17 cellular contexts compared by ENCODE assay signal in genomic region chr13:104105418-104106355, GRCh38.
"Had no signal": no experiment of that assay in that cellular context is flagged by ENCODE, and none has a peak within 500 bp of the region (broad histone marks: within the 10 kb centered on the region; RNA-seq: fewer than 3 reads in every experiment).

No MANE protein-coding gene starts in this region.

- H3K9me3 ChIP-seq: left ventricle myocardium inferior, sigmoid colon, thoracic aorta had no signal

- H3K27ac Mint-ChIP-seq: activated B cell treated with CpG ODN at 0.5 μM for 24 hours; activated naive CD8-positive, alpha-beta T cell treated with anti-CD3 and anti-CD28 coated beads for 36 hours; dendritic cell treated with granulocyte-macrophage colony-stimulating factor and Interleukin-4, amounts not matched to agents 40 ng/mL and 50 ng/mL, for 4 days; effector memory CD8-positive, alpha-beta T cell; memory B cell; nephron progenitor cell; T-helper 17 cell had no signal

- H3K36me3 Mint-ChIP-seq: activated naive CD8-positive, alpha-beta T cell treated with anti-CD3 and anti-CD28 coated beads for 36 hours; memory B cell had no signal

- H3K4me1 ChIP-seq: left ventricle myocardium inferior, sigmoid colon had no signal

- H3K9me3 Mint-ChIP-seq: activated naive CD8-positive, alpha-beta T cell treated with anti-CD3 and anti-CD28 coated beads for 36 hours had no signal

- H3K4me3 ChIP-seq: left ventricle myocardium inferior, sigmoid colon, thoracic aorta had no signal

- H3K27ac ChIP-seq: left ventricle myocardium inferior, sigmoid colon, thoracic aorta had no signal

- ATAC-seq: effector memory CD8-positive, alpha-beta T cell; T-helper 17 cell had no signal

- H3K4me1 Mint-ChIP-seq: activated B cell treated with CpG ODN at 0.5 μM for 24 hours; activated naive CD8-positive, alpha-beta T cell treated with anti-CD3 and anti-CD28 coated beads for 36 hours; memory B cell; nephron progenitor cell; T-helper 17 cell had no signal

- H3K36me3 ChIP-seq: left ventricle myocardium inferior, sigmoid colon, thoracic aorta had no signal

- DNase-seq: activated B cell treated with CpG ODN at 0.5 μM for 24 hours; activated CD4-positive, alpha-beta T cell treated with anti-CD3 and anti-CD28 coated beads for 48 hours; activated CD8-positive, alpha-beta memory T cell treated with anti-CD3 and anti-CD28 coated beads for 24 hours; activated naive CD8-positive, alpha-beta T cell treated with anti-CD3 and anti-CD28 coated beads for 36 hours; effector memory CD8-positive, alpha-beta T cell; erythroblast; islet precursor cell; left ventricle myocardium inferior; nephron progenitor cell; occipital lobe; sigmoid colon; stimulated activated CD4-positive, alpha-beta T cell treated with anti-CD3 and anti-CD28 coated beads, Interleukin-1b, Interleukin-23, amount 100 ng/mL, for 48 hours; T-helper 17 cell had no signal

- H3K4me3 Mint-ChIP-seq: activated B cell treated with CpG ODN at 0.5 μM for 24 hours; activated naive CD8-positive, alpha-beta T cell treated with anti-CD3 and anti-CD28 coated beads for 36 hours; dendritic cell treated with granulocyte-macrophage colony-stimulating factor and Interleukin-4, amounts not matched to agents 40 ng/mL and 50 ng/mL, for 4 days; effector memory CD8-positive, alpha-beta T cell; memory B cell; nephron progenitor cell; T-helper 17 cell had no signal

- FAIRE-seq: bronchial epithelial cell had no signal

- H3K27me3 ChIP-seq: sigmoid colon had no signal

- H3K27me3 Mint-ChIP-seq: activated B cell treated with CpG ODN at 0.5 μM for 24 hours; activated naive CD8-positive, alpha-beta T cell treated with anti-CD3 and anti-CD28 coated beads for 36 hours; dendritic cell treated with granulocyte-macrophage colony-stimulating factor and Interleukin-4, amounts not matched to agents 40 ng/mL and 50 ng/mL, for 4 days; effector memory CD8-positive, alpha-beta T cell; memory B cell; T-helper 17 cell had no signal
